8 cellular contexts compared by ENCODE assay signal in the genomic region with DNA sequence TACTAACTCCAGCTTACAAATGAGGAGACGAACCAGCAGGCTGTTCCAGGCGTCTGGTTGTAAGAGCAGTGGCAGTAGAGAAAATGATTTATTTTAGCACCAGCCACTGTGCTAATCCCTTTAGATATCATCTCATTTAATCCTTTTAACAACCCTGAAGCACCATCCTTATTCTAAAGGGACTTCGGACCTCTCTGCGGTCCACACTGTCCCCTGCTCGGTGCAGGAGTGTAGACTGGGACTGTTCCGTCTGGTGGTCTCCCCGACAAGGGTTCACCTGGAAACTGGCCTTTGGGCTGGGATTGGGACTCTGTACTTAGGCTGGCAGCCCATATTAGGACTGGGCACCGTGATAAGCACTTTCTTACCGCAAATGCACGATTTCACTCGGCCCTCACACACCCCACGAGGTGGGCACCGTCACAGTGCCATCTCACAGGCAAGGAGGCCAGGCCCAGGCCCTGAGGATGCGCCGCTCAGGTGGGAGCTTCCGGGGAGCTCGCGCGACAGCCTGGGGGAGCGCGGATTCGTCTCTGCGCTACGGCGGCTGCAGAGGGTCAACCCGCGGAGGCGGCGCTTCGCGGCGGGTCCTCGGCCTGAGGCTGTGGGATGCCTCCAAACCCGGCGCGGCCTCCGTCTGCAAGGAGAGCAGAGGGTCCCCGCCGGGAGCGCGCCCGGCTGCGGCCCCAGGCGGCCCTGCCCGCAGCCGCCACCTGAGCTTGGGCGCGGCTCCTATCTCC. TPM values are rescaled to one million over a fixed set of nuclear protein-coding genes. Genes with fewer than 3 reads are reported as not detected.
DNase-seq lines count a peak whose midpoint lies in the region; ATAC-seq and TF ChIP-seq lines count a peak whose summit lies in the region.

No MANE protein-coding gene starts in this region.

- in situ Hi-C loops in SK-MEL-5 (cut with HindIII; ENCODE audit: low pct_unique_long_range_greater_than_20kb, low sequenced_read_pairs) = no loop called here

- H3K4me3 Mint-ChIP-seq in activated naive CD4-positive, alpha-beta T cell treated with anti-CD3 and anti-CD28 coated beads, Interleukin-2, amount 10 ng/mL, durations not matched to agents 7 days and 5 days = peak overlapping the region; percentile 88

- peak overlapping the region; percentile 95 for H2AFZ ChIP-seq in osteoblast (ENCODE audit: low read length)

- peak overlapping the region; percentile 91 for H3K27ac Mint-ChIP-seq in activated naive CD4-positive, alpha-beta T cell treated with anti-CD3 and anti-CD28 coated beads, Interleukin-2, amount 10 ng/mL, durations not matched to agents 7 days and 5 days

- H3K4me1 Mint-ChIP-seq in activated naive CD4-positive, alpha-beta T cell treated with anti-CD3 and anti-CD28 coated beads, Interleukin-2, amount 10 ng/mL, durations not matched to agents 7 days and 5 days = peaks cover 53% of the 10 kb centered on the region

- H4K20me1 ChIP-seq in osteoblast (ENCODE audit: insufficient read depth, low read length) = no peaks in the 10 kb centered on the region

- intact Hi-C loops in head of caudate nucleus (cut with DNase I) = loop anchor here (2.0 to 5.0 kb wide), 2 partner anchors 45 to 266 kb away; a partner anchor contains a TSS

- ATAC-seq in thoracic aorta (ENCODE audit: insufficient number of reproducible peaks, low FRiP score, low read depth) = no peak

- no peaks in the 10 kb centered on the region for H3K36me3 ChIP-seq in osteoblast (ENCODE audit: insufficient read depth, low read length)
- no peaks in the 10 kb centered on the region for H3K36me3 ChIP-seq in thoracic aorta

- no peaks in the 10 kb centered on the region for H3K27me3 ChIP-seq in osteoblast (ENCODE audit: insufficient read depth, low read length)
- H3K27me3 ChIP-seq in thoracic aorta (replicated peaks; ENCODE audit: insufficient read depth) = no peaks in the 10 kb centered on the region

- H3K9me3 ChIP-seq in osteoblast (ENCODE audit: low read depth, low read length) (no peaks in the 10 kb centered on the region), thoracic aorta (no peaks in the 10 kb centered on the region)

- H3K4me2 ChIP-seq in osteoblast (ENCODE audit: insufficient read depth, low read length) = peak overlapping the region; percentile 94

- H3K36me3 Mint-ChIP-seq in activated naive CD4-positive, alpha-beta T cell treated with anti-CD3 and anti-CD28 coated beads, Interleukin-2, amount 10 ng/mL, durations not matched to agents 7 days and 5 days = peaks cover 14% of the 10 kb centered on the region

- H3K27ac ChIP-seq in osteoblast (ENCODE audit: low read depth, low read length) (peak overlapping the region; percentile 68), thoracic aorta (peak overlapping the region; percentile 19 to 31)

- CTCF ChIA-PET in activated naive CD4-positive, alpha-beta T cell treated with anti-CD3 and anti-CD28 coated beads, Interleukin-2, amount 10 ng/mL, durations not matched to agents 7 days and 5 days (lab: Charles Lee) = interaction anchor here (0.6 to 1.6 kb wide), 3 partner anchors 67 to 306 kb away, joined by 3 to 8 read pairs (median 3); no protein-coding TSS in a partner anchor

- TF ChIP-seq CTCF in osteoblast (IDR thresholded peaks at IDR 0.05; ENCODE audit: extremely low read depth, low read depth, low read length) = no peak
- TF ChIP-seq CTCF in thoracic aorta (IDR thresholded peaks at IDR 0.05) = no peak

- H3K4me1 ChIP-seq in osteoblast (ENCODE audit: insufficient read depth, low read length) (peaks cover 12% of the 10 kb centered on the region), thoracic aorta (ENCODE audit: control insufficient read depth in 1 of 2, low read depth in 2 of 2) (peaks cover 8 to 16% of the 10 kb centered on the region in 2 donors)

- peaks cover 8% of the 10 kb centered on the region for H3K79me2 ChIP-seq in osteoblast (ENCODE audit: insufficient read depth, low read length)

- H3K9me3 Mint-ChIP-seq in activated naive CD4-positive, alpha-beta T cell treated with anti-CD3 and anti-CD28 coated beads, Interleukin-2, amount 10 ng/mL, durations not matched to agents 7 days and 5 days = no peaks in the 10 kb centered on the region

- H3K4me3 ChIP-seq in osteoblast (ENCODE audit: insufficient read depth, low read length) (peak overlapping the region; percentile 88), thoracic aorta (peak overlapping the region; percentile 78)

- peaks cover 14% of the 10 kb centered on the region for H3K27me3 Mint-ChIP-seq in activated naive CD4-positive, alpha-beta T cell treated with anti-CD3 and anti-CD28 coated beads, Interleukin-2, amount 10 ng/mL, durations not matched to agents 7 days and 5 days

- DNase-seq in ELR (ENCODE audit: low read depth) = peak; percentile 80
- DNase-seq in GOT3 (lab: John Stamatoyannopoulos, UW) = peak; percentile 8
- peak; percentile 82 for DNase-seq in LoVo (ENCODE audit: low spot score)
- DNase-seq in SK-MEL-5 (ENCODE audit: low read depth, low spot score) = peak; percentile 53
- DNase-seq in activated naive CD4-positive, alpha-beta T cell treated with anti-CD3 and anti-CD28 coated beads, Interleukin-2, amount 10 ng/mL, durations not matched to agents 7 days and 5 days = peak; percentile 91
- peak; percentile 56 to 93 (median 86) for DNase-seq in head of caudate nucleus
- DNase-seq in osteoblast (ENCODE audit: insufficient read length, low spot score, missing footprints) = peak; percentile 90
- peak; percentile 11 for DNase-seq in thoracic aorta (ENCODE audit: low spot score)

RNA-seq across cellular contexts. Expression of a gene that starts 45.2 kb away (rescaled TPM):
- 204 and 270 TPM in 2 replicates for total RNA-seq in SK-MEL-5 (2014; rRNA removed; shearing (Covaris generic))
- polyA plus RNA-seq in SK-MEL-5 (2015; cell fraction: cytosol; rRNA removed) = 1,214 and 1,421 TPM in 2 replicates
- 558 and 602 TPM in 2 replicates for polyA plus RNA-seq in SK-MEL-5 (2015; cell fraction: nucleus; rRNA removed)
- 120 and 122 TPM in 2 replicates for total RNA-seq in osteoblast
- 100 to 1,000 TPM; 244 to 310 TPM for total RNA-seq in thoracic aorta

Comparison
In these comparisons a context has a peak if more than half of its experiments do, and no peak if none do; other contexts are left out.
1. DNase-seq: peak in every context shown above with its lines; median percentile 91 in activated naive CD4-positive, alpha-beta T cell treated with anti-CD3 and anti-CD28 coated beads, Interleukin-2, amount 10 ng/mL, durations not matched to agents 7 days and 5 days; 90 in osteoblast; 86 in head of caudate nucleus; 82 in LoVo; 80 in ELR; 53 in SK-MEL-5; 11 in thoracic aorta; 8 in GOT3.